Comparison of ENCODE assay signal across 10 cellular contexts in genomic region chr9:22447607-22448305, GRCh38. TPM values are rescaled to one million over a fixed set of nuclear protein-coding genes. Genes with fewer than 3 reads are reported as not detected.
DNase-seq lines count a peak whose midpoint lies in the region; ATAC-seq, FAIRE-seq and TF ChIP-seq lines count a peak whose summit lies in the region.
"Had no signal": no experiment of that assay in that cellular context is flagged by ENCODE, and none has a peak within 500 bp of the region (broad histone marks: within the 10 kb centered on the region; RNA-seq: fewer than 3 reads in every experiment).

No MANE protein-coding gene starts in this region.

- H3K9me3 ChIP-seq in Caco-2: no peaks in the 10 kb centered on the region
- H3K9me3 ChIP-seq in PC-9 (ENCODE audit: insufficient read depth, low read depth): no peaks in the 10 kb centered on the region
- no peaks in the 10 kb centered on the region for H3K9me3 ChIP-seq in pancreas

- no peaks in the 10 kb centered on the region for H3K9me2 ChIP-seq in PC-9 (ENCODE audit: insufficient read depth)

- intact Hi-C loops in Caco-2 (cut with micrococcal nuclease; ENCODE audit: unreplicated experiment) (no loop called here), PC-9 (cut with micrococcal nuclease; ENCODE audit: unreplicated experiment) (loop anchor here (2.0 kb wide), 2 partner anchors 203 to 635 kb away; no protein-coding TSS in a partner anchor), pancreas (cut with DNase I) (no loop called here)

- H3K4me3 Mint-ChIP-seq in Caco-2 (ENCODE audit: unreplicated experiment): peak overlapping the region; percentile 35
- H3K4me3 Mint-ChIP-seq in activated CD8-positive, alpha-beta T cell treated with anti-CD3 and anti-CD28 coated beads, Interleukin-2, amount 10 ng/mL, durations not matched to agents 7 days and 5 days: no peak overlapping the region
- H3K4me3 Mint-ChIP-seq: central memory CD8-positive, alpha-beta T cell had no signal

- no peaks in the 10 kb centered on the region for H3K36me3 ChIP-seq in Caco-2 (ENCODE audit: control insufficient read depth, insufficient read depth, low read length)
- H3K36me3 ChIP-seq in PC-9 (ENCODE audit: low read depth): no peaks in the 10 kb centered on the region
- peaks cover 0 to 5% (median 0%) of the 10 kb centered on the region in 3 donors for H3K36me3 ChIP-seq in pancreas

- 0 out of 2 replicates have a peak, but pooled peaks cover 6% of the 10 kb centered on the region for H3F3A ChIP-seq in PC-9 (ENCODE audit: insufficient read depth, low read depth)

- H2AFZ ChIP-seq in PC-9: peak overlapping the region; percentile 80

- BruUV-seq in Caco-2 (replicated peaks; lab: Mats Ljungman, UMichigan) (no TSS peak), PC-9 (replicated peaks; lab: Mats Ljungman, UMichigan) (no TSS peak)

- H3K27ac Mint-ChIP-seq in Caco-2 (ENCODE audit: unreplicated experiment): no peak overlapping the region
- H3K27ac Mint-ChIP-seq in activated CD8-positive, alpha-beta T cell treated with anti-CD3 and anti-CD28 coated beads, Interleukin-2, amount 10 ng/mL, durations not matched to agents 7 days and 5 days: no peak overlapping the region

- CTCF ChIA-PET in Caco-2 (lab: Charles Lee) (no interaction called here), PC-9 (lab: Charles Lee) (no interaction called here)
- CTCF ChIA-PET in activated CD8-positive, alpha-beta T cell treated with anti-CD3 and anti-CD28 coated beads, Interleukin-2, amount 10 ng/mL, durations not matched to agents 7 days and 5 days (lab: Charles Lee): no interaction called here

- POLR2A ChIA-PET in Caco-2 (lab: Charles Lee): no interaction called here
- POLR2A ChIA-PET in PC-9 (lab: Charles Lee; ENCODE audit: unreplicated experiment): interaction anchor here (0.6 kb wide), 1 partner anchor 16 kb away, joined by 3 read pairs; no protein-coding TSS in a partner anchor
- POLR2A ChIA-PET in activated CD8-positive, alpha-beta T cell treated with anti-CD3 and anti-CD28 coated beads, Interleukin-2, amount 10 ng/mL, durations not matched to agents 7 days and 5 days (lab: Charles Lee): no interaction called here

- TF ChIP-seq CTCF in Caco-2 (IDR thresholded peaks at IDR 0.05; ENCODE audit: insufficient read depth in 1 of 2, low read depth in 1 of 2, low read length in 1 of 2, severe bottlenecking in 1 of 2, unreplicated experiment in 1 of 2) (no peak), PC-9 (conservative IDR thresholded peaks at IDR 0.05) (no peak), pancreas (IDR thresholded peaks at IDR 0.05) (no peak)

- H3K9me3 Mint-ChIP-seq in Caco-2 (ENCODE audit: unreplicated experiment): no peaks in the 10 kb centered on the region
- H3K9me3 Mint-ChIP-seq in activated CD8-positive, alpha-beta T cell treated with anti-CD3 and anti-CD28 coated beads, Interleukin-2, amount 10 ng/mL, durations not matched to agents 7 days and 5 days (ENCODE audit: insufficient read depth): no peaks in the 10 kb centered on the region
- H3K9me3 Mint-ChIP-seq: central memory CD8-positive, alpha-beta T cell had no signal

- peaks cover 6% of the 10 kb centered on the region for H3K27me3 Mint-ChIP-seq in Caco-2 (ENCODE audit: insufficient read depth, unreplicated experiment)
- peaks cover 44% of the 10 kb centered on the region for H3K27me3 Mint-ChIP-seq in activated CD8-positive, alpha-beta T cell treated with anti-CD3 and anti-CD28 coated beads, Interleukin-2, amount 10 ng/mL, durations not matched to agents 7 days and 5 days (ENCODE audit: low read depth)

- H3K27ac ChIP-seq in PC-9: no peak overlapping the region
- peak overlapping the region; percentile 88 to 96 (median 96) for H3K27ac ChIP-seq in pancreas

- H4K20me1 ChIP-seq in PC-9 (ENCODE audit: insufficient read depth): 0 out of 2 replicates have a peak, but pooled peaks cover 3% of the 10 kb centered on the region

- H3K4me1 ChIP-seq in Caco-2 (no peaks in the 10 kb centered on the region), PC-9 (replicated peaks; ENCODE audit: insufficient read depth) (peaks cover 17% of the 10 kb centered on the region; the same call in 1 of the 2 replicates), pancreas (peaks cover 6 to 16% (median 14%) of the 10 kb centered on the region in 3 donors)

- no peaks in the 10 kb centered on the region for H3K4me1 Mint-ChIP-seq in Caco-2 (ENCODE audit: low read depth, unreplicated experiment)
- H3K4me1 Mint-ChIP-seq in activated CD8-positive, alpha-beta T cell treated with anti-CD3 and anti-CD28 coated beads, Interleukin-2, amount 10 ng/mL, durations not matched to agents 7 days and 5 days (ENCODE audit: low read depth): peaks cover 5% of the 10 kb centered on the region
- H3K4me1 Mint-ChIP-seq: central memory CD8-positive, alpha-beta T cell had no signal

- H3K4me3 ChIP-seq in Caco-2 (ENCODE audit: low read depth, low read length) (peak overlapping the region; percentile 39), PC-9 (peak overlapping the region; percentile 68), pancreas (peak overlapping the region; percentile 38 to 83 (median 67))
- H3K4me3 ChIP-seq: GM12878 had no signal

- peak overlapping the region; percentile 75 for H3K4me2 ChIP-seq in PC-9

- ATAC-seq in pancreas (peak; percentile 22 to 57 (median 44)), GM18517 (IDR thresholded peaks at IDR 0.05; ENCODE audit: unreplicated experiment) (no peak)
- ATAC-seq in activated CD8-positive, alpha-beta T cell treated with anti-CD3 and anti-CD28 coated beads, Interleukin-2, amount 10 ng/mL, durations not matched to agents 7 days and 5 days: no peak

- no peak for DNase-seq in Caco-2
- no peak for DNase-seq in PC-9
- peak; percentile 38 for DNase-seq in glomerular visceral epithelial cell (ENCODE audit: extremely low spot score)
- DNase-seq in pancreas: peak in 2 of 6 donors; percentile 19 to 33
- DNase-seq in activated CD4-positive, CD25-positive, alpha-beta regulatory T cell (lab: John Stamatoyannopoulos, UW): no peak
- DNase-seq in activated CD4-positive, alpha-beta T cell treated with anti-CD3 and anti-CD28 coated beads, Interleukin-2, amount 50 U/mL, for 4 hours: no peak
- no peak for DNase-seq in activated CD8-positive, alpha-beta T cell treated with anti-CD3 and anti-CD28 coated beads, Interleukin-2, amount 10 ng/mL, durations not matched to agents 7 days and 5 days

- no peak for FAIRE-seq in pancreas (lab: Jason Lieb, UNC)
- FAIRE-seq: GM12878 had no signal

- H3K36me3 Mint-ChIP-seq in Caco-2 (ENCODE audit: insufficient read depth, unreplicated experiment): no peaks in the 10 kb centered on the region
- peaks cover 2% of the 10 kb centered on the region for H3K36me3 Mint-ChIP-seq in activated CD8-positive, alpha-beta T cell treated with anti-CD3 and anti-CD28 coated beads, Interleukin-2, amount 10 ng/mL, durations not matched to agents 7 days and 5 days (ENCODE audit: low read depth)

- H3K27me3 ChIP-seq in Caco-2 (replicated peaks; ENCODE audit: control insufficient read depth, insufficient read depth, low read length) (no peaks in the 10 kb centered on the region), PC-9 (ENCODE audit: insufficient read depth, low read depth) (no peaks in the 10 kb centered on the region), pancreas (peaks cover 0 to 11% (median 4%) of the 10 kb centered on the region in 4 donors)

- H3K79me2 ChIP-seq in PC-9 (ENCODE audit: low read depth): no peaks in the 10 kb centered on the region

- 6 to 7% methylated on average over 17 of the region's 17 CpGs for WGBS in pancreas, 2 donors

RNA-seq across cellular contexts. Expression of gene DMRTA1, which starts 1.1 kb away (rescaled TPM):
- total RNA-seq in Caco-2 (2022) (0.07 and 0.14 TPM in 2 replicates), PC-9 (2021) (0.70 and 1.1 TPM in 2 replicates), pancreas (1 to 10 TPM; 1.2 to 1.9 (median 1.4) TPM)
- under 1 TPM; 0.65 to 0.87 TPM for polyA plus RNA-seq in pancreas
- not detected for total RNA-seq in activated CD8-positive, alpha-beta T cell treated with anti-CD3 and anti-CD28 coated beads, Interleukin-2, amount 10 ng/mL, durations not matched to agents 7 days and 5 days
- total RNA-seq: GM12878 had no signal
- polyA plus RNA-seq: GM12878 had no signal

Comparison
In these comparisons a context has a peak if more than half of its experiments do, and no peak if none do; other contexts are left out.
1. ATAC-seq: peak in pancreas (4 of 4); none in GM18517 (single experiment) and activated CD8-positive, alpha-beta T cell treated with anti-CD3 and anti-CD28 coated beads, Interleukin-2, amount 10 ng/mL, durations not matched to agents 7 days and 5 days (single experiment).
2. Peak in every context shown above with its lines, with median percentiles within 50 percentile points of each other: H3K4me3 ChIP-seq.